ENCODE assay signal across 9 cellular contexts in the genomic region with DNA sequence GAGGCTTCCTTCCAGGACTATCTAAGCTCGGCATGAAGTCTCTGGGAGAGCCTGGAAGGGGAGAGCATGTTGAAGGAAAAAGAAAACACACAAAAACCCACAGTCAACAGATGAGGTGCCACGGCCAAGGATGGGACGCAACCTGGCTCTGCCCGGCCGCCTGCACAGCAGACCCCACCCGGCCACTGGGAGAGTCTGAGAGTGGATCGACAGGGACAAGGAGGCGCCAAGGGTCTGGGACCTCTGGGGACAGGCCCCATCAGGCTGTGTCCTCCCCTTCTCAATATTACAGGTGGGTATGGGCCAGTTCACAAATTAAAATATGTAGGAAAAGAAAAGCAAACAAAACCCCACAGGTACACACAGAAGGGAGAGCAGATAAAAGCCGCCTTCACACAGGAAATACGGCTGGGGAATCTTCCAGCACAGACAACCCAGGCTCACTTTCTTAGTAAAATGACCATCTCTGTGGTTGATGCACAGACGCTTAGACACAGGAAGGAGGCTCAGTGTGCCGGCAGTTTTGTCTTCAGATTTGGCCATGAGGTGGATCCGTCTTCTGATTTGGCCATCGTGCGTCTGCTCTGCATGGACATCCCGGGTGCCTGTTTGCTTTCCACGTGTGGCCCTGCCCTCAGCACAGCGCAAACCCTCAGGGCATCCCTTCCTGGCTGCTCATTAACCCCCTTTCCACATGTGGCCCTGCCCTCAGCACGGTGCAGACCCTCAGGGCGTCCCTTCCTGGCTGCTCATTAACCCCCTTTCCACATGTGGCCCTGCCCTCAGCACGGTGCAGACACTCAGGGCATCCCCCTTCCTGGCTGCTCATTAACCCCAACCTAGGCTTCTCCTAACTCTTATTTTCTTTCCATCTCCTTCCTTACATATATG.
DNase-seq lines count a peak whose midpoint lies in the region; ATAC-seq and TF ChIP-seq lines count a peak whose summit lies in the region.
"Had no signal": no experiment of that assay in that cellular context is flagged by ENCODE, and none has a peak within 500 bp of the region (broad histone marks: within the 10 kb centered on the region; RNA-seq: fewer than 3 reads in every experiment).

No MANE protein-coding gene starts in this region.

- no peaks in the 10 kb centered on the region for H3F3A ChIP-seq in PC-3 (ENCODE audit: low read length, unreplicated experiment)

- POLR2A ChIA-PET in PC-3 (lab: Charles Lee; ENCODE audit: unreplicated experiment): no interaction called here

- intact Hi-C loops in PC-3 (cut with micrococcal nuclease): no loop called here

- DNase-seq in GM13976 (ENCODE audit: low spot score) (peak; percentile 56), brain microvascular endothelial cell (no peak), NCI-H1436 (lab: John Stamatoyannopoulos, UW) (no peak), NOMO-1 treated with dmso at 0.1 percent for 144 hours (lab: John Stamatoyannopoulos, UW; ENCODE audit: unreplicated experiment) (no peak), PC-3 (no peak)
- DNase-seq in activated naive CD8-positive, alpha-beta T cell treated with anti-CD3 and anti-CD28 coated beads for 36 hours: peak; percentile 19
- DNase-seq: heart right ventricle had no signal

- H3K4me1 Mint-ChIP-seq in activated naive CD8-positive, alpha-beta T cell treated with anti-CD3 and anti-CD28 coated beads for 36 hours: peaks cover 39% of the 10 kb centered on the region

- H3K4me3 ChIP-seq in brain microvascular endothelial cell (ENCODE audit: low read depth, low read length): no peak overlapping the region
- no peak overlapping the region for H3K4me3 ChIP-seq in PC-3 (ENCODE audit: low read length)
- H3K4me3 ChIP-seq: heart right ventricle had no signal

- in situ Hi-C loops in GM13976 (cut with MboI; ENCODE audit: low sequenced_read_pairs, unreplicated experiment) (no loop called here), brain microvascular endothelial cell (cut with HindIII; ENCODE audit: low pct_ligation_motif_present, low sequenced_read_pairs) (no loop called here)

- peak; percentile 79 for ATAC-seq in GM19455 (IDR thresholded peaks at IDR 0.05; ENCODE audit: unreplicated experiment)
- ATAC-seq in HG02981 (IDR thresholded peaks at IDR 0.05; ENCODE audit: unreplicated experiment): peak; percentile 46
- ATAC-seq in PC-3: no peak
- ATAC-seq: heart right ventricle had no signal

- no peaks in the 10 kb centered on the region for H3K4me1 ChIP-seq in PC-3 (ENCODE audit: insufficient read depth, low read length)

- H3K9me2 ChIP-seq in PC-3 (replicated peaks; ENCODE audit: low read length): no peaks in the 10 kb centered on the region

- H3K9ac ChIP-seq in PC-3 (ENCODE audit: low read length): no peak overlapping the region

- no peaks in the 10 kb centered on the region for H3K9me3 Mint-ChIP-seq in activated naive CD8-positive, alpha-beta T cell treated with anti-CD3 and anti-CD28 coated beads for 36 hours

- no peaks in the 10 kb centered on the region for H3K27me3 Mint-ChIP-seq in activated naive CD8-positive, alpha-beta T cell treated with anti-CD3 and anti-CD28 coated beads for 36 hours

- H3K4me2 ChIP-seq in PC-3 (ENCODE audit: low read length): no peak overlapping the region

- H4K20me1 ChIP-seq in PC-3 (ENCODE audit: low read length): no peaks in the 10 kb centered on the region

- peak overlapping the region; percentile 38 for H3K27ac Mint-ChIP-seq in activated naive CD8-positive, alpha-beta T cell treated with anti-CD3 and anti-CD28 coated beads for 36 hours

- no peak for TF ChIP-seq CTCF in GM13976 (IDR thresholded peaks at IDR 0.05; ENCODE audit: borderline replicate concordance, control extremely low read depth, extremely low read depth, insufficient read depth, missing control alignments)
- no peak for TF ChIP-seq CTCF in brain microvascular endothelial cell (IDR thresholded peaks at IDR 0.05; ENCODE audit: low read depth, low read length, missing control alignments)
- no peak for TF ChIP-seq CTCF in PC-3 (conservative IDR thresholded peaks at IDR 0.05; ENCODE audit: low read depth, low read length)

- CTCF ChIA-PET in PC-3 (lab: Charles Lee): no interaction called here

- H3K27ac ChIP-seq in brain microvascular endothelial cell (no peak overlapping the region), PC-3 (ENCODE audit: low read length) (no peak overlapping the region)
- H3K27ac ChIP-seq: heart right ventricle had no signal

- no peak overlapping the region for H3K4me3 Mint-ChIP-seq in activated naive CD8-positive, alpha-beta T cell treated with anti-CD3 and anti-CD28 coated beads for 36 hours

- H3K27me3 ChIP-seq in brain microvascular endothelial cell (replicated peaks) (no peaks in the 10 kb centered on the region), PC-3 (ENCODE audit: low read length) (no peaks in the 10 kb centered on the region)
- H3K27me3 ChIP-seq: heart right ventricle had no signal

- no TSS peak for BruUV-seq in PC-3 (replicated peaks; lab: Mats Ljungman, UMichigan)

- no peaks in the 10 kb centered on the region for H3K9me3 ChIP-seq in PC-3 (ENCODE audit: low read length)
- H3K9me3 ChIP-seq: heart right ventricle had no signal

- no peaks in the 10 kb centered on the region for H3K79me2 ChIP-seq in PC-3 (ENCODE audit: low read length)

- H2AFZ ChIP-seq in PC-3 (ENCODE audit: low read length): no peak overlapping the region

- peaks cover 25% of the 10 kb centered on the region for H3K36me3 Mint-ChIP-seq in activated naive CD8-positive, alpha-beta T cell treated with anti-CD3 and anti-CD28 coated beads for 36 hours

- H3K36me3 ChIP-seq in brain microvascular endothelial cell (replicated peaks): no peaks in the 10 kb centered on the region
- H3K36me3 ChIP-seq in PC-3 (ENCODE audit: low read depth, low read length): no peaks in the 10 kb centered on the region

Comparison
In these comparisons a context has a peak if more than half of its experiments do, and no peak if none do; other contexts are left out.
1. DNase-seq: peak in GM13976 (single experiment) and activated naive CD8-positive, alpha-beta T cell treated with anti-CD3 and anti-CD28 coated beads for 36 hours (single experiment); none in brain microvascular endothelial cell (single experiment), NCI-H1436 (single experiment), NOMO-1 treated with dmso at 0.1 percent for 144 hours (single experiment) and PC-3 (single experiment).